ENCODE assay signal across 24 cellular contexts in the genomic region with DNA sequence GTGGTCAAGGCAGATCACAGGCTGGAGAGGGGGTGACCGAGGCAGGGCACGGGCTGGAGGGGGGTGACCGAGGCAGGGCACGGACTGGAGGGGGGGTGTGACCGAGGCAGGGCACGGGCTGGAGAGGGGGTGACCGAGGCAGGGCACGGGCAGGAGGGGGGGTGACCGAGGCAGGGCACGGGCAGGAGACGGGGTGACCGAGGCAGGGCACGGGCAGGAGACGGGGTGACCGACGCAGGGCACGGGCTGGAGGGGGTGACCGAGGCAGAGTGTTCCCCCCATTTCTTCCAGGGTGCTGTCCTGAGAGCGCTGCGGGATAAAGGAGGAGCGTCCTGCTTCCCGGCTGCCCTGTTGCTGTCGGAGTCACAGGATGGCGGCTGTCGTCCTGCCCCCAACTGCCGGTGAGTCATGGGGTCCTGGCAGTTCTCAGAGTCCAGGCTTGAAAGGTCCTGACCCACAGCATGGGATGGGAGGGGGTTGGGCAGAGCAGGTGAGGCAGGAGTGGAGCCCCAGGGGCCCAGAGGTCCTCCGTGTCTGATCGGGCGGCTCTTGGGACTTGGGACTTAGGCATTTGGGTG. TPM values are rescaled to one million over a fixed set of nuclear protein-coding genes. Genes with fewer than 3 reads are reported as not detected.
DNase-seq lines count a peak whose midpoint lies in the region; ATAC-seq, FAIRE-seq and TF ChIP-seq lines count a peak whose summit lies in the region.
"Had no signal": no experiment of that assay in that cellular context is flagged by ENCODE, and none has a peak within 500 bp of the region (broad histone marks: within the 10 kb centered on the region; RNA-seq: fewer than 3 reads in every experiment).

No MANE protein-coding gene starts in this region.

- H4K8ac ChIP-seq in trophoblast cell (ENCODE audit: low read depth, low read length): peak overlapping the region; percentile 55

- H3K4me3 ChIP-seq in HepG2 (replicated peaks in 1 of 3; ENCODE audit: insufficient read depth in 1 of 3, low read depth in 2 of 3, low read length in 3 of 3) (no peak overlapping the region), trophoblast cell (ENCODE audit: low read depth, low read length) (peak overlapping the region; percentile 4)
- H3K4me3 ChIP-seq: BLaER1, GM23338 had no signal

- H3K9me3 ChIP-seq in HepG2 (ENCODE audit: low read length): peaks cover 21% of the 10 kb centered on the region
- peaks cover 15% of the 10 kb centered on the region for H3K9me3 ChIP-seq in trophoblast cell (ENCODE audit: insufficient read depth, low read depth, low read length)

- no peak overlapping the region for H2BK120ac ChIP-seq in trophoblast cell (ENCODE audit: insufficient read depth, low read length, poor library complexity)

- POLR2A ChIA-PET in HepG2 (lab: Yijun Ruan, JAX): no interaction called here

- BruUV-seq in HepG2 (replicated peaks; lab: Mats Ljungman, UMichigan): no TSS peak

- H3K27ac ChIP-seq in HepG2 (ENCODE audit: extremely low read length, insufficient read depth, low read length): no peak overlapping the region
- no peak overlapping the region for H3K27ac ChIP-seq in trophoblast cell (ENCODE audit: low read depth, low read length)
- H3K27ac ChIP-seq: BLaER1 had no signal

- no peaks in the 10 kb centered on the region for H3K27me3 Mint-ChIP-seq in activated naive CD8-positive, alpha-beta T cell
- H3K27me3 Mint-ChIP-seq in activated naive CD8-positive, alpha-beta T cell treated with anti-CD3 and anti-CD28 coated beads for 36 hours: no peaks in the 10 kb centered on the region

- TF ChIP-seq POLR2A in HepG2 (IDR thresholded peaks at IDR 0.05; ENCODE audit: insufficient read depth in 1 of 2, low read depth in 2 of 2, low read length in 2 of 2): no peak

- peaks cover 8% of the 10 kb centered on the region for H3K9me3 Mint-ChIP-seq in activated naive CD8-positive, alpha-beta T cell (ENCODE audit: low read depth)
- peaks cover 29% of the 10 kb centered on the region for H3K9me3 Mint-ChIP-seq in activated naive CD8-positive, alpha-beta T cell treated with anti-CD3 and anti-CD28 coated beads for 36 hours

- H3K79me2 ChIP-seq in HepG2 (ENCODE audit: insufficient read depth, low read length) (peaks cover 11% of the 10 kb centered on the region), trophoblast cell (ENCODE audit: control insufficient read depth, insufficient read depth, low read length, poor library complexity) (peaks cover under 1% of the 10 kb centered on the region)

- no peak overlapping the region for H2BK5ac ChIP-seq in trophoblast cell (ENCODE audit: low read depth, low read length, poor library complexity)

- no peak overlapping the region for H4K12ac ChIP-seq in trophoblast cell (ENCODE audit: low read depth, low read length)

- no peak for ATAC-seq in HepG2
- ATAC-seq in GM18873 (IDR thresholded peaks at IDR 0.05; ENCODE audit: low FRiP score, unreplicated experiment): no peak
- ATAC-seq: GM23338, PC-3 had no signal

- H3K4me3 Mint-ChIP-seq in activated naive CD8-positive, alpha-beta T cell: no peak overlapping the region
- no peak overlapping the region for H3K4me3 Mint-ChIP-seq in activated naive CD8-positive, alpha-beta T cell treated with anti-CD3 and anti-CD28 coated beads for 36 hours
- H3K4me3 Mint-ChIP-seq: GM23338, H9 had no signal

- no peak for DNase-seq in activated naive CD8-positive, alpha-beta T cell treated with anti-CD3 and anti-CD28 coated beads for 36 hours
- DNase-seq in HepG2 (ENCODE audit: low spot score): no peak
- no peak for DNase-seq in trophoblast cell
- DNase-seq in urothelium cell line (ENCODE audit: low spot score): no peak
- DNase-seq: CD4-positive, CD25-positive, alpha-beta regulatory T cell; H9; KBM-7; MM.1S; NCI-H2029; NCI-H446 treated with DMSO at 0.1 percent for 48 hours; NCI-H526; NCI-H82; NK-92 treated with Interleukin-12 subunit alpha and Interleukin-12 subunit beta, amount 100 ng/mL, for 24 hours; PC-3; SK-N-SH had no signal

- peaks cover 20% of the 10 kb centered on the region for H3K4me1 Mint-ChIP-seq in activated naive CD8-positive, alpha-beta T cell (ENCODE audit: low read depth)
- H3K4me1 Mint-ChIP-seq in activated naive CD8-positive, alpha-beta T cell treated with anti-CD3 and anti-CD28 coated beads for 36 hours: peaks cover 6% of the 10 kb centered on the region
- H3K4me1 Mint-ChIP-seq: GM23338, H9 had no signal

- no peak for TF ChIP-seq RAD21 in HepG2 (CRISPR knock-in tag; IDR thresholded peaks at IDR 0.05)

- H3K36me3 Mint-ChIP-seq in activated naive CD8-positive, alpha-beta T cell: peaks cover 34% of the 10 kb centered on the region
- H3K36me3 Mint-ChIP-seq in activated naive CD8-positive, alpha-beta T cell treated with anti-CD3 and anti-CD28 coated beads for 36 hours: peaks cover 80% of the 10 kb centered on the region

- 97% methylated on average over 24 of the region's 29 CpGs for WGBS in HepG2 (ENCODE audit: low lambda C conversion rate)
- WGBS in trophoblast cell (ENCODE audit: extremely low coverage, insufficient coverage, insufficient read length): no CpG with 5 or more reads among the region's 29 CpGs

- peak overlapping the region; percentile 46 for H3K14ac ChIP-seq in trophoblast cell (ENCODE audit: low read length)

- no peaks in the 10 kb centered on the region; a peak in 1 of 5 replicates for H3K27me3 ChIP-seq in HepG2 (ENCODE audit: control insufficient read depth in 1 of 2, insufficient read depth in 2 of 2, low read length in 2 of 2)
- H3K27me3 ChIP-seq in trophoblast cell (ENCODE audit: insufficient read depth, low read length): no peaks in the 10 kb centered on the region
- H3K27me3 ChIP-seq: BLaER1 had no signal

- no peaks in the 10 kb centered on the region for H4K20me1 ChIP-seq in HepG2 (ENCODE audit: insufficient read depth, low read length)

- in situ Hi-C loops in HepG2 (cut with HindIII; ENCODE audit: extremely low pct_ligation_motif_present, low pct_unique_long_range_greater_than_20kb): no loop called here

- CTCF ChIA-PET in HepG2 (lab: Yijun Ruan, JAX; ENCODE audit: low intra/inter-chr PET ratio, low total read pairs): no interaction called here

- H3K23ac ChIP-seq in trophoblast cell (ENCODE audit: low read length): no peak overlapping the region

- H2BK12ac ChIP-seq in trophoblast cell (ENCODE audit: low read length): no peak overlapping the region

- H4K91ac ChIP-seq in trophoblast cell (ENCODE audit: low read depth, low read length): peak overlapping the region; percentile 72

- FAIRE-seq in HepG2 (lab: Jason Lieb, UNC) (no peak), urothelium cell line (lab: Jason Lieb, UNC) (no peak)
- FAIRE-seq: D721Med had no signal

- H3K4me2 ChIP-seq in HepG2 (ENCODE audit: low read depth, low read length) (no peak overlapping the region), trophoblast cell (ENCODE audit: low read length) (no peak overlapping the region)
- H3K4me2 ChIP-seq: BLaER1, GM23338, SK-N-SH had no signal

- TF ChIP-seq CTCF in HepG2 (CRISPR knock-in tag; IDR thresholded peaks at IDR 0.05): no peak

- TF ChIP-seq EP300 in HepG2 (IDR thresholded peaks at IDR 0.05; ENCODE audit: low read depth in 2 of 2, low read length in 2 of 2): no peak
- TF ChIP-seq EP300 in HepG2 (CRISPR knock-in tag; IDR thresholded peaks at IDR 0.05; ENCODE audit: borderline replicate concordance): no peak

- H3K79me1 ChIP-seq in trophoblast cell (ENCODE audit: low read length): peaks cover 4% of the 10 kb centered on the region

- H3K9ac ChIP-seq in HepG2 (ENCODE audit: insufficient read depth, low read depth, low read length) (no peak overlapping the region), trophoblast cell (ENCODE audit: low read length) (no peak overlapping the region)
- H3K9ac ChIP-seq: BLaER1, SK-N-SH had no signal

- peak overlapping the region; percentile 0 for H3K18ac ChIP-seq in trophoblast cell (ENCODE audit: low read length)

- no peak overlapping the region for H2AFZ ChIP-seq in HepG2 (ENCODE audit: low read length)
- H2AFZ ChIP-seq in trophoblast cell (ENCODE audit: insufficient read depth, low read length, poor library complexity): no peak overlapping the region
- H2AFZ ChIP-seq: GM23338 had no signal

- H3K4me1 ChIP-seq in HepG2 (ENCODE audit: insufficient read depth, low read length) (peaks cover 8% of the 10 kb centered on the region), trophoblast cell (ENCODE audit: control insufficient read depth in 1 of 2, insufficient read depth in 2 of 2, low read length in 2 of 2) (peaks cover 5 to 8% of the 10 kb centered on the region in 2 experiments)

- no peak overlapping the region for H3K4ac ChIP-seq in trophoblast cell (ENCODE audit: low read depth, low read length)

- intact Hi-C loops in HepG2 (cut with micrococcal nuclease; ENCODE audit: unreplicated experiment): no loop called here

- H2AK5ac ChIP-seq in trophoblast cell (ENCODE audit: low read length): no peak overlapping the region

- peak overlapping the region; percentile 70 for H3K27ac Mint-ChIP-seq in activated naive CD8-positive, alpha-beta T cell
- no peak overlapping the region for H3K27ac Mint-ChIP-seq in activated naive CD8-positive, alpha-beta T cell treated with anti-CD3 and anti-CD28 coated beads for 36 hours
- H3K27ac Mint-ChIP-seq: GM23338, H9 had no signal

- H3K36me3 ChIP-seq in HepG2 (replicated peaks in 1 of 2; ENCODE audit: control insufficient read depth in 1 of 2, insufficient read depth in 2 of 2, low read length in 2 of 2) (peaks cover 13 to 66% of the 10 kb centered on the region in 2 experiments), trophoblast cell (ENCODE audit: control insufficient read depth in 1 of 2, insufficient read depth in 2 of 2, low read length in 2 of 2) (peaks cover 45 to 57% of the 10 kb centered on the region in 2 experiments)

RNA-seq across cellular contexts. Expression of a gene that starts 5.3 kb away (rescaled TPM):
- 10 to 100 TPM; 10.5 to 11.6 TPM for total RNA-seq in activated naive CD8-positive, alpha-beta T cell treated with anti-CD3 and anti-CD28 coated beads for 36 hours
- total RNA-seq in HepG2 (2016; rRNA removed; fragmentation: Illumina TruSeq; extraction: Trizol): 7.8 and 10.0 TPM in 2 replicates
- total RNA-seq in HepG2 (2016; cell fraction: cytosol; rRNA removed; fragmentation: Illumina TruSeq; extraction: Trizol; ENCODE audit: low read depth): 0.71 and 0.88 TPM in 2 replicates
- 8.6 and 9.5 TPM in 2 replicates for total RNA-seq in HepG2 (2016; cell fraction: insoluble cytoplasmic fraction; rRNA removed; fragmentation: Illumina TruSeq; extraction: Trizol)
- total RNA-seq in HepG2 (2016; cell fraction: membrane; rRNA removed; fragmentation: Illumina TruSeq; extraction: Trizol): 3.4 and 3.8 TPM in 2 replicates
- 6.4 and 8.7 TPM in 2 replicates for total RNA-seq in HepG2 (2016; cell fraction: nucleus; rRNA removed; fragmentation: Illumina TruSeq; extraction: Trizol)
- polyA plus RNA-seq in HepG2 (2011; rRNA removed): 2.0 and 2.1 TPM in 2 replicates
- 1.2 TPM in 2 replicates for polyA plus RNA-seq in HepG2 (2011; cell fraction: cytosol; rRNA removed)
- polyA plus RNA-seq in HepG2 (2011; cell fraction: nucleus; rRNA removed): 3.4 TPM in 2 replicates
- 1.3 and 1.5 TPM in 2 replicates for polyA plus RNA-seq in HepG2 (2012)
- polyA plus RNA-seq in HepG2 (2016; cell fraction: cytosol; fragmentation: Illumina TruSeq; extraction: Trizol; ENCODE audit: low read depth): 0.40 TPM in 2 replicates
- polyA plus RNA-seq in HepG2 (2016; cell fraction: insoluble cytoplasmic fraction; fragmentation: Illumina TruSeq; extraction: Trizol; ENCODE audit: low read depth): 2.5 and 2.6 TPM in 2 replicates
- polyA plus RNA-seq in HepG2 (2016; cell fraction: membrane; fragmentation: Illumina TruSeq; extraction: Trizol; ENCODE audit: low read depth): 0.63 and 0.64 TPM in 2 replicates
- 5.8 and 6.3 TPM in 2 replicates for polyA plus RNA-seq in HepG2 (2016; cell fraction: nucleus; fragmentation: Illumina TruSeq; extraction: Trizol; ENCODE audit: insufficient read depth, low read depth)
- 7.5 and 21.3 TPM in 2 replicates for polyA minus RNA-seq in HepG2 (2011; rRNA and poly(A)+ RNA removed; ENCODE audit: low replicate concordance)
- 3.1 and 4.2 TPM in 2 replicates for polyA minus RNA-seq in HepG2 (2011; cell fraction: cytosol; rRNA and poly(A)+ RNA removed)
- polyA minus RNA-seq in HepG2 (2011; cell fraction: nucleus; rRNA and poly(A)+ RNA removed): 17.9 and 18.5 TPM in 2 replicates
- 5.7 TPM in 2 replicates for polyA plus RNA-seq in trophoblast cell (2013)

RNA-seq across cellular contexts. Expression of a gene that starts 16.3 kb away (rescaled TPM):
- not detected for total RNA-seq in activated naive CD8-positive, alpha-beta T cell treated with anti-CD3 and anti-CD28 coated beads for 36 hours
- not detected in 2 replicates for total RNA-seq in HepG2 (2016; rRNA removed; fragmentation: Illumina TruSeq; extraction: Trizol)
- total RNA-seq in HepG2 (2016; cell fraction: cytosol; rRNA removed; fragmentation: Illumina TruSeq; extraction: Trizol; ENCODE audit: low read depth): not detected in 2 replicates
- not detected in 2 replicates for total RNA-seq in HepG2 (2016; cell fraction: insoluble cytoplasmic fraction; rRNA removed; fragmentation: Illumina TruSeq; extraction: Trizol)
- total RNA-seq in HepG2 (2016; cell fraction: membrane; rRNA removed; fragmentation: Illumina TruSeq; extraction: Trizol): not detected in 2 replicates
- not detected in 2 replicates for total RNA-seq in HepG2 (2016; cell fraction: nucleus; rRNA removed; fragmentation: Illumina TruSeq; extraction: Trizol)
- polyA plus RNA-seq in HepG2 (2011; rRNA removed): not detected in 2 replicates
- not detected in 2 replicates for polyA plus RNA-seq in HepG2 (2011; cell fraction: cytosol; rRNA removed)
- polyA plus RNA-seq in HepG2 (2011; cell fraction: nucleus; rRNA removed): not detected in 2 replicates
- polyA plus RNA-seq in HepG2 (2012): not detected in 2 replicates
- polyA plus RNA-seq in HepG2 (2016; cell fraction: cytosol; fragmentation: Illumina TruSeq; extraction: Trizol; ENCODE audit: low read depth): not detected in 2 replicates
- polyA plus RNA-seq in HepG2 (2016; cell fraction: insoluble cytoplasmic fraction; fragmentation: Illumina TruSeq; extraction: Trizol; ENCODE audit: low read depth): not detected in 2 replicates
- not detected in 2 replicates for polyA plus RNA-seq in HepG2 (2016; cell fraction: membrane; fragmentation: Illumina TruSeq; extraction: Trizol; ENCODE audit: low read depth)
- polyA plus RNA-seq in HepG2 (2016; cell fraction: nucleus; fragmentation: Illumina TruSeq; extraction: Trizol; ENCODE audit: insufficient read depth, low read depth): not detected in 2 replicates
- polyA minus RNA-seq in HepG2 (2011; rRNA and poly(A)+ RNA removed; ENCODE audit: low replicate concordance): not detected in 2 replicates
- not detected in 2 replicates for polyA minus RNA-seq in HepG2 (2011; cell fraction: cytosol; rRNA and poly(A)+ RNA removed)
- polyA minus RNA-seq in HepG2 (2011; cell fraction: nucleus; rRNA and poly(A)+ RNA removed): not detected in 2 replicates
- not detected in 2 replicates for polyA plus RNA-seq in trophoblast cell (2013)
- total RNA-seq: A172; CD4-positive, CD25-positive, alpha-beta regulatory T cell; Daoy; GM23338; H9; HT1080; PC-3 had no signal
- polyA plus RNA-seq: CD4-positive, CD25-positive, alpha-beta regulatory T cell; GM23338 had no signal

RNA-seq across cellular contexts. Expression of a gene that starts 25.7 kb away (rescaled TPM):
- total RNA-seq in activated naive CD8-positive, alpha-beta T cell treated with anti-CD3 and anti-CD28 coated beads for 36 hours: not detected
- total RNA-seq in HepG2 (2016; rRNA removed; fragmentation: Illumina TruSeq; extraction: Trizol): not detected in 2 replicates
- total RNA-seq in HepG2 (2016; cell fraction: cytosol; rRNA removed; fragmentation: Illumina TruSeq; extraction: Trizol; ENCODE audit: low read depth): not detected in 2 replicates
- total RNA-seq in HepG2 (2016; cell fraction: insoluble cytoplasmic fraction; rRNA removed; fragmentation: Illumina TruSeq; extraction: Trizol): not detected in 2 replicates
- not detected in 2 replicates for total RNA-seq in HepG2 (2016; cell fraction: membrane; rRNA removed; fragmentation: Illumina TruSeq; extraction: Trizol)
- not detected in 2 replicates for total RNA-seq in HepG2 (2016; cell fraction: nucleus; rRNA removed; fragmentation: Illumina TruSeq; extraction: Trizol)
- polyA plus RNA-seq in HepG2 (2011; rRNA removed): not detected in 2 replicates
- polyA plus RNA-seq in HepG2 (2011; cell fraction: cytosol; rRNA removed): not detected in 2 replicates
- not detected in 2 replicates for polyA plus RNA-seq in HepG2 (2011; cell fraction: nucleus; rRNA removed)
- not detected in 2 replicates for polyA plus RNA-seq in HepG2 (2012)
- not detected in 2 replicates for polyA plus RNA-seq in HepG2 (2016; cell fraction: cytosol; fragmentation: Illumina TruSeq; extraction: Trizol; ENCODE audit: low read depth)
- not detected in 2 replicates for polyA plus RNA-seq in HepG2 (2016; cell fraction: insoluble cytoplasmic fraction; fragmentation: Illumina TruSeq; extraction: Trizol; ENCODE audit: low read depth)
- not detected in 2 replicates for polyA plus RNA-seq in HepG2 (2016; cell fraction: membrane; fragmentation: Illumina TruSeq; extraction: Trizol; ENCODE audit: low read depth)
- not detected in 2 replicates for polyA plus RNA-seq in HepG2 (2016; cell fraction: nucleus; fragmentation: Illumina TruSeq; extraction: Trizol; ENCODE audit: insufficient read depth, low read depth)
- polyA minus RNA-seq in HepG2 (2011; rRNA and poly(A)+ RNA removed; ENCODE audit: low replicate concordance): not detected in 2 replicates
- not detected in 2 replicates for polyA minus RNA-seq in HepG2 (2011; cell fraction: cytosol; rRNA and poly(A)+ RNA removed)
- polyA minus RNA-seq in HepG2 (2011; cell fraction: nucleus; rRNA and poly(A)+ RNA removed): not detected in 2 replicates
- not detected in 2 replicates for polyA plus RNA-seq in trophoblast cell (2013)
- total RNA-seq: A172; CD4-positive, CD25-positive, alpha-beta regulatory T cell; Daoy; GM23338; H9; HT1080; PC-3 had no signal
- polyA plus RNA-seq: CD4-positive, CD25-positive, alpha-beta regulatory T cell; GM23338 had no signal

RNA-seq across cellular contexts. Expression of a gene that starts 34.8 kb away (rescaled TPM):
- not detected for total RNA-seq in activated naive CD8-positive, alpha-beta T cell treated with anti-CD3 and anti-CD28 coated beads for 36 hours
- not detected in 2 replicates for total RNA-seq in HepG2 (2016; rRNA removed; fragmentation: Illumina TruSeq; extraction: Trizol)
- not detected in 2 replicates for total RNA-seq in HepG2 (2016; cell fraction: cytosol; rRNA removed; fragmentation: Illumina TruSeq; extraction: Trizol; ENCODE audit: low read depth)
- not detected in 2 replicates for total RNA-seq in HepG2 (2016; cell fraction: insoluble cytoplasmic fraction; rRNA removed; fragmentation: Illumina TruSeq; extraction: Trizol)
- total RNA-seq in HepG2 (2016; cell fraction: membrane; rRNA removed; fragmentation: Illumina TruSeq; extraction: Trizol): not detected in 2 replicates
- not detected in 2 replicates for total RNA-seq in HepG2 (2016; cell fraction: nucleus; rRNA removed; fragmentation: Illumina TruSeq; extraction: Trizol)
- polyA plus RNA-seq in HepG2 (2011; rRNA removed): not detected in 2 replicates
- polyA plus RNA-seq in HepG2 (2011; cell fraction: cytosol; rRNA removed): not detected in 2 replicates
- polyA plus RNA-seq in HepG2 (2011; cell fraction: nucleus; rRNA removed): not detected in 2 replicates
- polyA plus RNA-seq in HepG2 (2012): not detected in 2 replicates
- not detected in 2 replicates for polyA plus RNA-seq in HepG2 (2016; cell fraction: cytosol; fragmentation: Illumina TruSeq; extraction: Trizol; ENCODE audit: low read depth)
- polyA plus RNA-seq in HepG2 (2016; cell fraction: insoluble cytoplasmic fraction; fragmentation: Illumina TruSeq; extraction: Trizol; ENCODE audit: low read depth): not detected in 2 replicates
- polyA plus RNA-seq in HepG2 (2016; cell fraction: membrane; fragmentation: Illumina TruSeq; extraction: Trizol; ENCODE audit: low read depth): not detected in 2 replicates
- polyA plus RNA-seq in HepG2 (2016; cell fraction: nucleus; fragmentation: Illumina TruSeq; extraction: Trizol; ENCODE audit: insufficient read depth, low read depth): not detected in 2 replicates
- polyA minus RNA-seq in HepG2 (2011; rRNA and poly(A)+ RNA removed; ENCODE audit: low replicate concordance): not detected in 2 replicates
- not detected in 2 replicates for polyA minus RNA-seq in HepG2 (2011; cell fraction: cytosol; rRNA and poly(A)+ RNA removed)
- polyA minus RNA-seq in HepG2 (2011; cell fraction: nucleus; rRNA and poly(A)+ RNA removed): not detected in 2 replicates
- polyA plus RNA-seq in trophoblast cell (2013): not detected in 2 replicates
- total RNA-seq: A172; CD4-positive, CD25-positive, alpha-beta regulatory T cell; Daoy; G401; GM23338; H9; HT1080; PC-3 had no signal
- polyA plus RNA-seq: CD4-positive, CD25-positive, alpha-beta regulatory T cell; GM23338; SK-N-SH had no signal

RNA-seq across cellular contexts. Expression of a gene that starts 44.4 kb away (rescaled TPM):
- not detected for total RNA-seq in activated naive CD8-positive, alpha-beta T cell treated with anti-CD3 and anti-CD28 coated beads for 36 hours
- not detected in 2 replicates for total RNA-seq in HepG2 (2016; rRNA removed; fragmentation: Illumina TruSeq; extraction: Trizol)
- total RNA-seq in HepG2 (2016; cell fraction: cytosol; rRNA removed; fragmentation: Illumina TruSeq; extraction: Trizol; ENCODE audit: low read depth): not detected in 2 replicates
- not detected in 2 replicates for total RNA-seq in HepG2 (2016; cell fraction: insoluble cytoplasmic fraction; rRNA removed; fragmentation: Illumina TruSeq; extraction: Trizol)
- not detected in 2 replicates for total RNA-seq in HepG2 (2016; cell fraction: membrane; rRNA removed; fragmentation: Illumina TruSeq; extraction: Trizol)
- not detected in 2 replicates for total RNA-seq in HepG2 (2016; cell fraction: nucleus; rRNA removed; fragmentation: Illumina TruSeq; extraction: Trizol)
- not detected in 2 replicates for polyA plus RNA-seq in HepG2 (2011; rRNA removed)
- not detected in 2 replicates for polyA plus RNA-seq in HepG2 (2011; cell fraction: cytosol; rRNA removed)
- not detected in 2 replicates for polyA plus RNA-seq in HepG2 (2011; cell fraction: nucleus; rRNA removed)
- polyA plus RNA-seq in HepG2 (2012): not detected in 2 replicates
- polyA plus RNA-seq in HepG2 (2016; cell fraction: cytosol; fragmentation: Illumina TruSeq; extraction: Trizol; ENCODE audit: low read depth): not detected in 2 replicates
- polyA plus RNA-seq in HepG2 (2016; cell fraction: insoluble cytoplasmic fraction; fragmentation: Illumina TruSeq; extraction: Trizol; ENCODE audit: low read depth): not detected in 2 replicates
- not detected in 2 replicates for polyA plus RNA-seq in HepG2 (2016; cell fraction: membrane; fragmentation: Illumina TruSeq; extraction: Trizol; ENCODE audit: low read depth)
- not detected in 2 replicates for polyA plus RNA-seq in HepG2 (2016; cell fraction: nucleus; fragmentation: Illumina TruSeq; extraction: Trizol; ENCODE audit: insufficient read depth, low read depth)
- not detected in 2 replicates for polyA minus RNA-seq in HepG2 (2011; rRNA and poly(A)+ RNA removed; ENCODE audit: low replicate concordance)
- polyA minus RNA-seq in HepG2 (2011; cell fraction: cytosol; rRNA and poly(A)+ RNA removed): not detected in 2 replicates
- not detected in 2 replicates for polyA minus RNA-seq in HepG2 (2011; cell fraction: nucleus; rRNA and poly(A)+ RNA removed)
- not detected in 2 replicates for polyA plus RNA-seq in trophoblast cell (2013)
- total RNA-seq: A172; CD4-positive, CD25-positive, alpha-beta regulatory T cell; Daoy; G401; GM23338; H9; HT1080; PC-3 had no signal
- polyA plus RNA-seq: CD4-positive, CD25-positive, alpha-beta regulatory T cell; GM23338; SK-N-SH had no signal
